In genomic region chr10:48574322-48574796, GRCh38 we compare ENCODE assay signal across 1 cellular context.
TF ChIP-seq lines count a peak whose summit lies in the region.

No MANE protein-coding gene starts in this region.

TF ChIP-seq in GM12878, 131 proteins besides CTCF, POLR2A, EP300 and RAD21 (continued from another document and continues in another):
- TF ChIP-seq MEF2A (IDR thresholded peaks at IDR 0.05; ENCODE audit: insufficient read depth, low read depth, low read length) (0 out of 2 replicates have a peak, but pooled peaks have one; percentile 9), CBFB (IDR thresholded peaks at IDR 0.05; ENCODE audit: low read depth) (0 out of 2 replicates have a peak, but pooled peaks have one; percentile 23), JUND (IDR thresholded peaks at IDR 0.05; ENCODE audit: low read depth, low read length) (no peak), IKZF1 (conservative IDR thresholded peaks at IDR 0.05) (no peak), TCF7 (IDR thresholded peaks at IDR 0.05; ENCODE audit: borderline replicate concordance) (no peak), SIN3A (IDR thresholded peaks at IDR 0.05; ENCODE audit: low read depth, low read length) (no peak), KDM1A (IDR thresholded peaks at IDR 0.05; ENCODE audit: borderline replicate concordance) (no peak), ESRRA (IDR thresholded peaks at IDR 0.05; ENCODE audit: low read length) (no peak), NBN (IDR thresholded peaks at IDR 0.05) (no peak), RFX5 (IDR thresholded peaks at IDR 0.05; ENCODE audit: low read depth, low read length) (no peak), PAX5 (IDR thresholded peaks at IDR 0.05; ENCODE audit: borderline replicate concordance, low read depth, low read length) (no peak), FOXK2 (IDR thresholded peaks at IDR 0.05) (no peak), IRF4 (IDR thresholded peaks at IDR 0.05; ENCODE audit: low read depth, low read length) (no peak), SMAD1 (IDR thresholded peaks at IDR 0.05; ENCODE audit: low read depth, partially characterized antibody) (no peak), ZNF207 (IDR thresholded peaks at IDR 0.05; ENCODE audit: borderline replicate concordance) (no peak), SMARCA5 (IDR thresholded peaks at IDR 0.05) (no peak), HCFC1 (IDR thresholded peaks at IDR 0.05; ENCODE audit: low read length) (no peak), SREBF1 (IDR thresholded peaks at IDR 0.05; ENCODE audit: low read length) (no peak), NFXL1 (IDR thresholded peaks at IDR 0.05; ENCODE audit: borderline replicate concordance) (no peak), CEBPB (IDR thresholded peaks at IDR 0.05; ENCODE audit: borderline replicate concordance in 1 of 2, low read depth in 2 of 2, low read length in 2 of 2) (no peak), MXI1 (IDR thresholded peaks at IDR 0.05; ENCODE audit: low read depth, low read length) (no peak), E2F8 (IDR thresholded peaks at IDR 0.05; ENCODE audit: low read depth, partially characterized antibody) (no peak), NKRF (conservative IDR thresholded peaks at IDR 0.05) (no peak), BMI1 (IDR thresholded peaks at IDR 0.05; ENCODE audit: borderline replicate concordance) (no peak), IRF3 (IDR thresholded peaks at IDR 0.05) (no peak), ZBED1 (IDR thresholded peaks at IDR 0.05; ENCODE audit: borderline replicate concordance) (no peak), CREB1 (IDR thresholded peaks at IDR 0.05; ENCODE audit: low read depth) (no peak), KLF5 (IDR thresholded peaks at IDR 0.05; ENCODE audit: partially characterized antibody) (no peak), CREM (IDR thresholded peaks at IDR 0.05; ENCODE audit: low read depth) (0 out of 2 replicates have a peak, but pooled peaks have one; percentile 13), TBL1XR1 (IDR thresholded peaks at IDR 0.05; ENCODE audit: low read depth, low read length) (no peak), ZSCAN29 (IDR thresholded peaks at IDR 0.05) (no peak), ELK1 (IDR thresholded peaks at IDR 0.05; ENCODE audit: low read depth, low read length) (no peak), NR2C1 (IDR thresholded peaks at IDR 0.05) (no peak), NFYA (IDR thresholded peaks at IDR 0.05; ENCODE audit: borderline replicate concordance, low read depth, low read length) (no peak), NR2F1 (conservative IDR thresholded peaks at IDR 0.05) (no peak), POU2F2 (IDR thresholded peaks at IDR 0.05; ENCODE audit: borderline replicate concordance, low read depth, low read length) (no peak), YBX1 (IDR thresholded peaks at IDR 0.05) (no peak), POLR2AphosphoS2 (IDR thresholded peaks at IDR 0.05; ENCODE audit: low read depth, low read length) (no peak), RELA (IDR thresholded peaks at IDR 0.05; ENCODE audit: borderline replicate concordance, partially characterized antibody) (no peak)
- TF ChIP-seq, protein P1, sequence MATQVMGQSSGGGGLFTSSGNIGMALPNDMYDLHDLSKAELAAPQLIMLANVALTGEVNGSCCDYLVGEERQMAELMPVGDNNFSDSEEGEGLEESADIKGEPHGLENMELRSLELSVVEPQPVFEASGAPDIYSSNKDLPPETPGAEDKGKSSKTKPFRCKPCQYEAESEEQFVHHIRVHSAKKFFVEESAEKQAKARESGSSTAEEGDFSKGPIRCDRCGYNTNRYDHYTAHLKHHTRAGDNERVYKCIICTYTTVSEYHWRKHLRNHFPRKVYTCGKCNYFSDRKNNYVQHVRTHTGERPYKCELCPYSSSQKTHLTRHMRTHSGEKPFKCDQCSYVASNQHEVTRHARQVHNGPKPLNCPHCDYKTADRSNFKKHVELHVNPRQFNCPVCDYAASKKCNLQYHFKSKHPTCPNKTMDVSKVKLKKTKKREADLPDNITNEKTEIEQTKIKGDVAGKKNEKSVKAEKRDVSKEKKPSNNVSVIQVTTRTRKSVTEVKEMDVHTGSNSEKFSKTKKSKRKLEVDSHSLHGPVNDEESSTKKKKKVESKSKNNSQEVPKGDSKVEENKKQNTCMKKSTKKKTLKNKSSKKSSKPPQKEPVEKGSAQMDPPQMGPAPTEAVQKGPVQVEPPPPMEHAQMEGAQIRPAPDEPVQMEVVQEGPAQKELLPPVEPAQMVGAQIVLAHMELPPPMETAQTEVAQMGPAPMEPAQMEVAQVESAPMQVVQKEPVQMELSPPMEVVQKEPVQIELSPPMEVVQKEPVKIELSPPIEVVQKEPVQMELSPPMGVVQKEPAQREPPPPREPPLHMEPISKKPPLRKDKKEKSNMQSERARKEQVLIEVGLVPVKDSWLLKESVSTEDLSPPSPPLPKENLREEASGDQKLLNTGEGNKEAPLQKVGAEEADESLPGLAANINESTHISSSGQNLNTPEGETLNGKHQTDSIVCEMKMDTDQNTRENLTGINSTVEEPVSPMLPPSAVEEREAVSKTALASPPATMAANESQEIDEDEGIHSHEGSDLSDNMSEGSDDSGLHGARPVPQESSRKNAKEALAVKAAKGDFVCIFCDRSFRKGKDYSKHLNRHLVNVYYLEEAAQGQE (IDR thresholded peaks at IDR 0.05; ENCODE audit: low read depth, low read length): no peak
- TF ChIP-seq, protein P2, sequence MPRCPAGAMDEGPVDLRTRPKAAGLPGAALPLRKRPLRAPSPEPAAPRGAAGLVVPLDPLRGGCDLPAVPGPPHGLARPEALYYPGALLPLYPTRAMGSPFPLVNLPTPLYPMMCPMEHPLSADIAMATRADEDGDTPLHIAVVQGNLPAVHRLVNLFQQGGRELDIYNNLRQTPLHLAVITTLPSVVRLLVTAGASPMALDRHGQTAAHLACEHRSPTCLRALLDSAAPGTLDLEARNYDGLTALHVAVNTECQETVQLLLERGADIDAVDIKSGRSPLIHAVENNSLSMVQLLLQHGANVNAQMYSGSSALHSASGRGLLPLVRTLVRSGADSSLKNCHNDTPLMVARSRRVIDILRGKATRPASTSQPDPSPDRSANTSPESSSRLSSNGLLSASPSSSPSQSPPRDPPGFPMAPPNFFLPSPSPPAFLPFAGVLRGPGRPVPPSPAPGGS (IDR thresholded peaks at IDR 0.05; ENCODE audit: borderline replicate concordance, insufficient read depth, low read depth, low read length, poor library complexity, severe bottlenecking): no peak
- TF ChIP-seq, protein P3, sequence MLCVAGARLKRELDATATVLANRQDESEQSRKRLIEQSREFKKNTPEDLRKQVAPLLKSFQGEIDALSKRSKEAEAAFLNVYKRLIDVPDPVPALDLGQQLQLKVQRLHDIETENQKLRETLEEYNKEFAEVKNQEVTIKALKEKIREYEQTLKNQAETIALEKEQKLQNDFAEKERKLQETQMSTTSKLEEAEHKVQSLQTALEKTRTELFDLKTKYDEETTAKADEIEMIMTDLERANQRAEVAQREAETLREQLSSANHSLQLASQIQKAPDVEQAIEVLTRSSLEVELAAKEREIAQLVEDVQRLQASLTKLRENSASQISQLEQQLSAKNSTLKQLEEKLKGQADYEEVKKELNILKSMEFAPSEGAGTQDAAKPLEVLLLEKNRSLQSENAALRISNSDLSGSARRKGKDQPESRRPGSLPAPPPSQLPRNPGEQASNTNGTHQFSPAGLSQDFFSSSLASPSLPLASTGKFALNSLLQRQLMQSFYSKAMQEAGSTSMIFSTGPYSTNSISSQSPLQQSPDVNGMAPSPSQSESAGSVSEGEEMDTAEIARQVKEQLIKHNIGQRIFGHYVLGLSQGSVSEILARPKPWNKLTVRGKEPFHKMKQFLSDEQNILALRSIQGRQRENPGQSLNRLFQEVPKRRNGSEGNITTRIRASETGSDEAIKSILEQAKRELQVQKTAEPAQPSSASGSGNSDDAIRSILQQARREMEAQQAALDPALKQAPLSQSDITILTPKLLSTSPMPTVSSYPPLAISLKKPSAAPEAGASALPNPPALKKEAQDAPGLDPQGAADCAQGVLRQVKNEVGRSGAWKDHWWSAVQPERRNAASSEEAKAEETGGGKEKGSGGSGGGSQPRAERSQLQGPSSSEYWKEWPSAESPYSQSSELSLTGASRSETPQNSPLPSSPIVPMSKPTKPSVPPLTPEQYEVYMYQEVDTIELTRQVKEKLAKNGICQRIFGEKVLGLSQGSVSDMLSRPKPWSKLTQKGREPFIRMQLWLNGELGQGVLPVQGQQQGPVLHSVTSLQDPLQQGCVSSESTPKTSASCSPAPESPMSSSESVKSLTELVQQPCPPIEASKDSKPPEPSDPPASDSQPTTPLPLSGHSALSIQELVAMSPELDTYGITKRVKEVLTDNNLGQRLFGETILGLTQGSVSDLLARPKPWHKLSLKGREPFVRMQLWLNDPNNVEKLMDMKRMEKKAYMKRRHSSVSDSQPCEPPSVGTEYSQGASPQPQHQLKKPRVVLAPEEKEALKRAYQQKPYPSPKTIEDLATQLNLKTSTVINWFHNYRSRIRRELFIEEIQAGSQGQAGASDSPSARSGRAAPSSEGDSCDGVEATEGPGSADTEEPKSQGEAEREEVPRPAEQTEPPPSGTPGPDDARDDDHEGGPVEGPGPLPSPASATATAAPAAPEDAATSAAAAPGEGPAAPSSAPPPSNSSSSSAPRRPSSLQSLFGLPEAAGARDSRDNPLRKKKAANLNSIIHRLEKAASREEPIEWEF (IDR thresholded peaks at IDR 0.05; ENCODE audit: insufficient replicate concordance, low read depth, low read length): no peak
- TF ChIP-seq, protein P4, sequence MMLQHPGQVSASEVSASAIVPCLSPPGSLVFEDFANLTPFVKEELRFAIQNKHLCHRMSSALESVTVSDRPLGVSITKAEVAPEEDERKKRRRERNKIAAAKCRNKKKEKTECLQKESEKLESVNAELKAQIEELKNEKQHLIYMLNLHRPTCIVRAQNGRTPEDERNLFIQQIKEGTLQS (IDR thresholded peaks at IDR 0.05; ENCODE audit: borderline replicate concordance, extremely low read depth, low read depth, low read length): no peak
- TF ChIP-seq, protein P5, sequence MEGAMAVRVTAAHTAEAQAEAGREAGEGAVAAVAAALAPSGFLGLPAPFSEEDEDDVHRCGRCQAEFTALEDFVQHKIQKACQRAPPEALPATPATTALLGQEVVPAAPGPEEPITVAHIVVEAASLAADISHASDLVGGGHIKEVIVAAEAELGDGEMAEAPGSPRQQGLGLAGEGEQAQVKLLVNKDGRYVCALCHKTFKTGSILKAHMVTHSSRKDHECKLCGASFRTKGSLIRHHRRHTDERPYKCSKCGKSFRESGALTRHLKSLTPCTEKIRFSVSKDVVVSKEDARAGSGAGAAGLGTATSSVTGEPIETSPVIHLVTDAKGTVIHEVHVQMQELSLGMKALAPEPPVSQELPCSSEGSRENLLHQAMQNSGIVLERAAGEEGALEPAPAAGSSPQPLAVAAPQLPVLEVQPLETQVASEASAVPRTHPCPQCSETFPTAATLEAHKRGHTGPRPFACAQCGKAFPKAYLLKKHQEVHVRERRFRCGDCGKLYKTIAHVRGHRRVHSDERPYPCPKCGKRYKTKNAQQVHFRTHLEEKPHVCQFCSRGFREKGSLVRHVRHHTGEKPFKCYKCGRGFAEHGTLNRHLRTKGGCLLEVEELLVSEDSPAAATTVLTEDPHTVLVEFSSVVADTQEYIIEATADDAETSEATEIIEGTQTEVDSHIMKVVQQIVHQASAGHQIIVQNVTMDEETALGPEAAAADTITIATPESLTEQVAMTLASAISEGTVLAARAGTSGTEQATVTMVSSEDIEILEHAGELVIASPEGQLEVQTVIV (IDR thresholded peaks at IDR 0.05; ENCODE audit: borderline replicate concordance, partially characterized antibody): no peak
- TF ChIP-seq, protein P6, sequence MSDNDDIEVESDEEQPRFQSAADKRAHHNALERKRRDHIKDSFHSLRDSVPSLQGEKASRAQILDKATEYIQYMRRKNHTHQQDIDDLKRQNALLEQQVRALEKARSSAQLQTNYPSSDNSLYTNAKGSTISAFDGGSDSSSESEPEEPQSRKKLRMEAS (IDR thresholded peaks at IDR 0.05; ENCODE audit: low read depth, low read length): no peak
